ENCODE assay signal across 8 cellular contexts in genomic region chr3:149554826-149555225, GRCh38.
DNase-seq lines count a peak whose midpoint lies in the region; ATAC-seq and TF ChIP-seq lines count a peak whose summit lies in the region.

No MANE protein-coding gene starts in this region.

- peaks cover 76% of the 10 kb centered on the region for H3K79me2 ChIP-seq in smooth muscle cell (ENCODE audit: low read depth)

- H2AFZ ChIP-seq in smooth muscle cell (ENCODE audit: low read depth): no peak overlapping the region

- H3K4me1 Mint-ChIP-seq in glutamatergic neuron (ENCODE audit: low read depth, unreplicated experiment): peaks cover 26% of the 10 kb centered on the region

- WGBS in smooth muscle cell (ENCODE audit: low lambda C conversion rate): 63% methylated on average over 4 of the region's 4 CpGs

- peaks cover 32% of the 10 kb centered on the region for H3F3A ChIP-seq in smooth muscle cell (ENCODE audit: low read depth)

- no peak for TF ChIP-seq CTCF in glutamatergic neuron (IDR thresholded peaks at IDR 0.05; ENCODE audit: partially characterized antibody, unreplicated experiment)
- TF ChIP-seq CTCF in smooth muscle cell (IDR thresholded peaks at IDR 0.05; ENCODE audit: borderline replicate concordance, insufficient read depth, poor library complexity, severe bottlenecking): no peak

- peak overlapping the region; percentile 76 for H3K27ac Mint-ChIP-seq in glutamatergic neuron (ENCODE audit: unreplicated experiment)

- no peaks in the 10 kb centered on the region for H3K36me3 ChIP-seq in smooth muscle cell (ENCODE audit: low read depth)

- H3K27me3 Mint-ChIP-seq in glutamatergic neuron (ENCODE audit: unreplicated experiment): no peaks in the 10 kb centered on the region

- H3K27ac ChIP-seq in smooth muscle cell (ENCODE audit: low read depth): peak overlapping the region; percentile 90

- peaks cover 29% of the 10 kb centered on the region for H3K4me1 ChIP-seq in smooth muscle cell (ENCODE audit: low read depth)

- H3K4me3 ChIP-seq in smooth muscle cell: no peak overlapping the region

- H3K4me2 ChIP-seq in smooth muscle cell: peak overlapping the region; percentile 76

- no peak for ATAC-seq in GM19452 (IDR thresholded peaks at IDR 0.05; ENCODE audit: unreplicated experiment)

- no peaks in the 10 kb centered on the region for H3K9me3 ChIP-seq in smooth muscle cell (replicated peaks; ENCODE audit: low read depth)

- no peaks in the 10 kb centered on the region for H3K9me3 Mint-ChIP-seq in glutamatergic neuron (ENCODE audit: unreplicated experiment)

- no peaks in the 10 kb centered on the region for H3K27me3 ChIP-seq in smooth muscle cell (ENCODE audit: low read depth)

- no peaks in the 10 kb centered on the region for H3K36me3 Mint-ChIP-seq in glutamatergic neuron (ENCODE audit: unreplicated experiment)

- peaks cover 22% of the 10 kb centered on the region for H4K20me1 ChIP-seq in smooth muscle cell (ENCODE audit: low read depth)

- DNase-seq in HPDE6-E6E7 (ENCODE audit: extremely low spot score) (peak; percentile 40), amniotic epithelial cell (ENCODE audit: low read depth) (peak; percentile 84), glutamatergic neuron (no peak), smooth muscle cell (lab: John Stamatoyannopoulos, UW; ENCODE audit: unreplicated experiment) (no peak), DMS79 treated with DMSO at 0.1 percent for 48 hours (lab: John Stamatoyannopoulos, UW) (no peak), islet precursor cell (no peak), GM03348 (ENCODE audit: low spot score) (no peak)

- H3K4me3 Mint-ChIP-seq in glutamatergic neuron (ENCODE audit: unreplicated experiment): no peak overlapping the region

- peak overlapping the region; percentile 56 for H3K9ac ChIP-seq in smooth muscle cell (ENCODE audit: low read depth)

Comparison
In these comparisons a context has a peak if more than half of its experiments do, and no peak if none do; other contexts are left out.
1. DNase-seq: peak in HPDE6-E6E7 (single experiment) and amniotic epithelial cell (single experiment); none in glutamatergic neuron (single experiment), smooth muscle cell (single experiment), DMS79 treated with DMSO at 0.1 percent for 48 hours (single experiment), islet precursor cell (single experiment) and GM03348 (single experiment).